22 cellular contexts compared by ENCODE assay signal in the genomic region with DNA sequence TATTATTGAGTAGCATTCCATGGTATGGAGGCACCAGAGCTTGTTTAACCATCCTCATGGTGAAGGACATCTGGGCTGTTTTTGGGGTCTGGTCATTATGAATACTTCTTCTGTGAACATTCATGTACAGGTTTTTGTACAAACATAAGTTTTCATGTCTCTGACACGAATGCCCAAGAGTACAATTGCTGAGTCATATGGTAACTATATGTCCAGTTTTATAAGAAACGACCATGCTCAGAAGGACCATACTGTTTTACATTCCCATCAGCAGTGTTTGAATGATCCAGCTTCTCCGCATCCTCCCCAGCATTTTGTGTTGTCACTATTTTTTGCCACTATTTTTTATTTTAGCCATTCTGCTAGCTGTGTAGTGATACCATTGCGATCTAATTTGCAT.
DNase-seq lines count a peak whose midpoint lies in the region; ATAC-seq, FAIRE-seq and TF ChIP-seq lines count a peak whose summit lies in the region.
"Had no signal": no experiment of that assay in that cellular context is flagged by ENCODE, and none has a peak within 500 bp of the region (broad histone marks: within the 10 kb centered on the region; RNA-seq: fewer than 3 reads in every experiment).

No MANE protein-coding gene starts in this region.

- POLR2A ChIA-PET in A549 (lab: Yijun Ruan, JAX): no interaction called here
- POLR2A ChIA-PET in K562 (lab: Yijun Ruan, JAX): no interaction called here
- POLR2A ChIA-PET in Caco-2 (lab: Charles Lee): no interaction called here

- no peaks in the 10 kb centered on the region for H3K36me3 Mint-ChIP-seq in Caco-2 (ENCODE audit: insufficient read depth, unreplicated experiment)

- H3K27ac ChIP-seq in A549: no peak overlapping the region
- H3K27ac ChIP-seq in K562 (ENCODE audit: extremely low read depth, low read depth, low read length): no peak overlapping the region
- H3K27ac ChIP-seq: BLaER1 treated with 17β-estradiol and CSF1 and Interleukin-3, amounts not matched to agents 10 nM and 100 nM; C4-2B had no signal

- H3K9me3 Mint-ChIP-seq in Caco-2 (ENCODE audit: unreplicated experiment): peaks cover 9% of the 10 kb centered on the region

- DNase-seq in A549 (ENCODE audit: low read depth in 1 of 2, low spot score in 1 of 2): no peak
- DNase-seq in GM12891 (ENCODE audit: insufficient read length, low spot score): no peak
- no peak for DNase-seq in K562 (ENCODE audit: extremely low read depth in 1 of 4, low spot score in 3 of 4)
- DNase-seq in NCI-H446 (lab: John Stamatoyannopoulos, UW): no peak
- no peak for DNase-seq in Caco-2
- no peak for DNase-seq in NCI-H187 (lab: John Stamatoyannopoulos, UW)
- DNase-seq: 8988T; AML-193; CD4-positive, alpha-beta T cell; CD8-positive, alpha-beta T cell; DMS 273 treated with DMSO at 0.1 percent for 48 hours; DMS153; DMS53; DMS79; DND-41; EL; GDM1 had no signal

- H3K27me3 Mint-ChIP-seq in Caco-2 (ENCODE audit: insufficient read depth, unreplicated experiment): peaks cover 6% of the 10 kb centered on the region
- H3K27me3 Mint-ChIP-seq: B cell; CD4-positive, alpha-beta T cell had no signal

- H3K4me1 ChIP-seq in A549 (peaks cover 17% of the 10 kb centered on the region), K562 (replicated peaks in 1 of 2; ENCODE audit: control insufficient read depth in 2 of 2, insufficient read depth in 2 of 2, low read length in 2 of 2) (no peaks in the 10 kb centered on the region), Caco-2 (no peaks in the 10 kb centered on the region; the same call in 1 of the 2 replicates)

- intact Hi-C loops in K562 (cut with micrococcal nuclease) (no loop called here), Caco-2 (cut with micrococcal nuclease; ENCODE audit: unreplicated experiment) (no loop called here)

- no peak overlapping the region for H3K9ac ChIP-seq in K562 (ENCODE audit: insufficient read depth in 1 of 2, low read depth in 2 of 2, low read length in 2 of 2)
- H3K9ac ChIP-seq: BLaER1 treated with 17β-estradiol and CSF1 and Interleukin-3, amounts not matched to agents 10 nM and 100 nM had no signal

- H3K9me3 ChIP-seq in A549: peaks cover 9% of the 10 kb centered on the region; the same call in 1 of the 3 replicates
- H3K9me3 ChIP-seq in K562 (replicated peaks; ENCODE audit: control insufficient read depth, insufficient read depth, low read depth, low read length): no peaks in the 10 kb centered on the region
- no peaks in the 10 kb centered on the region for H3K9me3 ChIP-seq in Caco-2

- no peaks in the 10 kb centered on the region for H3K79me2 ChIP-seq in K562 (ENCODE audit: control insufficient read depth, insufficient read depth, low read length)

- H3K4me2 ChIP-seq in A549: no peak overlapping the region
- no peak overlapping the region for H3K4me2 ChIP-seq in K562 (ENCODE audit: insufficient read depth, low read length)
- H3K4me2 ChIP-seq: BLaER1 treated with 17β-estradiol and CSF1 and Interleukin-3, amounts not matched to agents 10 nM and 100 nM had no signal

- no peak overlapping the region for H3K4me3 ChIP-seq in A549
- H3K4me3 ChIP-seq in K562: no peak overlapping the region
- H3K4me3 ChIP-seq in Caco-2 (ENCODE audit: low read depth, low read length): no peak overlapping the region
- H3K4me3 ChIP-seq: BLaER1 treated with 17β-estradiol and CSF1 and Interleukin-3, amounts not matched to agents 10 nM and 100 nM; GM12878 had no signal

- H3K36me3 ChIP-seq in K562 (ENCODE audit: control insufficient read depth, insufficient read depth, low read length) (no peaks in the 10 kb centered on the region), Caco-2 (ENCODE audit: control insufficient read depth, insufficient read depth, low read length) (no peaks in the 10 kb centered on the region)

- TF ChIP-seq EP300 in A549 (IDR thresholded peaks at IDR 0.05): no peak
- TF ChIP-seq EP300 in K562 (IDR thresholded peaks at IDR 0.05; ENCODE audit: low read length): no peak

- TF ChIP-seq CTCF in A549 (IDR thresholded peaks at IDR 0.05) (no peak), K562 (IDR thresholded peaks at IDR 0.05 in 2 of 3, conservative IDR thresholded peaks at IDR 0.05 in 1 of 3; ENCODE audit: insufficient read depth in 2 of 3, low read depth in 1 of 3, low read length in 3 of 3) (no peak), Caco-2 (IDR thresholded peaks at IDR 0.05; ENCODE audit: insufficient read depth in 1 of 2, low read depth in 1 of 2, low read length in 1 of 2, severe bottlenecking in 1 of 2, unreplicated experiment in 1 of 2) (no peak)

- in situ Hi-C loops in K562 (cut with MboI): no loop called here

- H3K27ac Mint-ChIP-seq in Caco-2 (ENCODE audit: unreplicated experiment): no peak overlapping the region
- H3K27ac Mint-ChIP-seq: B cell; CD4-positive, alpha-beta T cell; CD8-positive, alpha-beta T cell had no signal

- BruUV-seq in K562 (replicated peaks; lab: Mats Ljungman, UMichigan): no TSS peak
- no TSS peak for BruUV-seq in Caco-2 (replicated peaks; lab: Mats Ljungman, UMichigan)

- H4K20me1 ChIP-seq in K562 (replicated peaks; ENCODE audit: control insufficient read depth, insufficient read depth, low read length): no peaks in the 10 kb centered on the region
- H4K20me1 ChIP-seq: BLaER1 treated with 17β-estradiol and CSF1 and Interleukin-3, amounts not matched to agents 10 nM and 100 nM had no signal

- no peak overlapping the region for H3K4me3 Mint-ChIP-seq in Caco-2 (ENCODE audit: unreplicated experiment)
- H3K4me3 Mint-ChIP-seq: B cell; CD4-positive, alpha-beta T cell; CD8-positive, alpha-beta T cell had no signal

- no peaks in the 10 kb centered on the region for H3K9me1 ChIP-seq in K562 (ENCODE audit: control insufficient read depth, insufficient read depth, low read length)

- FAIRE-seq in A549 (lab: Jason Lieb, UNC) (no peak), GM12891 (lab: Jason Lieb, UNC) (peak; percentile 43), K562 (lab: Jason Lieb, UNC) (peak; percentile 15)
- FAIRE-seq: A204.1, GM12878 had no signal

- no peak for TF ChIP-seq RAD21 in A549 (conservative IDR thresholded peaks at IDR 0.05 in 1 of 2, IDR thresholded peaks at IDR 0.05 in 1 of 2)
- no peak for TF ChIP-seq RAD21 in K562 (CRISPR knock-in tag; conservative IDR thresholded peaks at IDR 0.05 in 1 of 2, IDR thresholded peaks at IDR 0.05 in 1 of 2)

- CTCF ChIA-PET in A549 (lab: Yijun Ruan, JAX) (no interaction called here), K562 (lab: Yijun Ruan, JAX; ENCODE audit: low intra/inter-chr PET ratio) (no interaction called here), Caco-2 (lab: Charles Lee) (no interaction called here)

- ATAC-seq in A549 (no peak), K562 (no peak)
- ATAC-seq: CD8-positive, alpha-beta T cell; GM12878 had no signal

- no peak overlapping the region for H2AFZ ChIP-seq in K562 (ENCODE audit: low read depth, low read length)

- no peaks in the 10 kb centered on the region for H3K4me1 Mint-ChIP-seq in Caco-2 (ENCODE audit: low read depth, unreplicated experiment)

- no peak for TF ChIP-seq POLR2A in A549 (IDR thresholded peaks at IDR 0.05; ENCODE audit: low read length)
- TF ChIP-seq POLR2A in GM12891 (IDR thresholded peaks at IDR 0.05; ENCODE audit: low read depth, low read length): no peak
- no peak for TF ChIP-seq POLR2A in K562 (conservative IDR thresholded peaks at IDR 0.05)

- H3K27me3 ChIP-seq in K562 (ENCODE audit: control insufficient read depth in 2 of 2, insufficient read depth in 2 of 2, low read length in 2 of 2) (no peaks in the 10 kb centered on the region), Caco-2 (replicated peaks; ENCODE audit: control insufficient read depth, insufficient read depth, low read length) (no peaks in the 10 kb centered on the region)
- H3K27me3 ChIP-seq: BLaER1 treated with 17β-estradiol and CSF1 and Interleukin-3, amounts not matched to agents 10 nM and 100 nM had no signal

- 67% methylated on average over 4 of the region's 4 CpGs for WGBS in A549 (ENCODE audit: missing lambda C conversion rate)
- WGBS in K562 (ENCODE audit: insufficient coverage, low coverage, missing lambda C conversion rate): 16% methylated on average over 4 of the region's 4 CpGs

TF ChIP-seq in A549, 52 proteins besides CTCF, POLR2A, EP300 and RAD21 (continues in another document):
- TF ChIP-seq MYC (IDR thresholded peaks at IDR 0.05; ENCODE audit: borderline replicate concordance, low read length): no peak
- TF ChIP-seq, protein P1, sequence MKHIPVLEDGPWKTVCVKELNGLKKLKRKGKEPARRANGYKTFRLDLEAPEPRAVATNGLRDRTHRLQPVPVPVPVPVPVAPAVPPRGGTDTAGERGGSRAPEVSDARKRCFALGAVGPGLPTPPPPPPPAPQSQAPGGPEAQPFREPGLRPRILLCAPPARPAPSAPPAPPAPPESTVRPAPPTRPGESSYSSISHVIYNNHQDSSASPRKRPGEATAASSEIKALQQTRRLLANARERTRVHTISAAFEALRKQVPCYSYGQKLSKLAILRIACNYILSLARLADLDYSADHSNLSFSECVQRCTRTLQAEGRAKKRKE (CRISPR knock-in tag; IDR thresholded peaks at IDR 0.05; ENCODE audit: low read depth): no peak
- TF ChIP-seq MAFK (IDR thresholded peaks at IDR 0.05; ENCODE audit: partially characterized antibody): peak; percentile 14
- TF ChIP-seq KDM5A (IDR thresholded peaks at IDR 0.05): no peak

TF ChIP-seq in GM12891, 5 proteins besides CTCF, POLR2A, EP300 and RAD21:
- no peak for TF ChIP-seq POLR2AphosphoS5 (IDR thresholded peaks at IDR 0.05; ENCODE audit: low read depth, low read length)

TF ChIP-seq in K562, 482 proteins besides CTCF, POLR2A, EP300 and RAD21 (continues in another document):
- TF ChIP-seq ZNF57 (CRISPR knock-in tag; IDR thresholded peaks at IDR 0.05) (no peak), C11orf30 (IDR thresholded peaks at IDR 0.05; ENCODE audit: low read depth) (peak; percentile 60), MTA3 (IDR thresholded peaks at IDR 0.05; ENCODE audit: borderline replicate concordance) (no peak), ZZZ3 (IDR thresholded peaks at IDR 0.05) (no peak), CEBPG (CRISPR knock-in tag; IDR thresholded peaks at IDR 0.05) (no peak), CEBPG (tag; conservative IDR thresholded peaks at IDR 0.05 in 1 of 2, IDR thresholded peaks at IDR 0.05 in 1 of 2) (no peak), NFRKB (IDR thresholded peaks at IDR 0.05; ENCODE audit: low read depth) (no peak), RHOXF2B (CRISPR knock-in tag; conservative IDR thresholded peaks at IDR 0.05) (no peak), MAFK (IDR thresholded peaks at IDR 0.05; ENCODE audit: low read length) (peak; percentile 45; the same call in 1 of the 2 replicates), CHD1 (IDR thresholded peaks at IDR 0.05; ENCODE audit: low read length) (no peak)
- TF ChIP-seq, protein P2, sequence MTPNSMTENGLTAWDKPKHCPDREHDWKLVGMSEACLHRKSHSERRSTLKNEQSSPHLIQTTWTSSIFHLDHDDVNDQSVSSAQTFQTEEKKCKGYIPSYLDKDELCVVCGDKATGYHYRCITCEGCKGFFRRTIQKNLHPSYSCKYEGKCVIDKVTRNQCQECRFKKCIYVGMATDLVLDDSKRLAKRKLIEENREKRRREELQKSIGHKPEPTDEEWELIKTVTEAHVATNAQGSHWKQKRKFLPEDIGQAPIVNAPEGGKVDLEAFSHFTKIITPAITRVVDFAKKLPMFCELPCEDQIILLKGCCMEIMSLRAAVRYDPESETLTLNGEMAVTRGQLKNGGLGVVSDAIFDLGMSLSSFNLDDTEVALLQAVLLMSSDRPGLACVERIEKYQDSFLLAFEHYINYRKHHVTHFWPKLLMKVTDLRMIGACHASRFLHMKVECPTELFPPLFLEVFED (CRISPR knock-in tag; conservative IDR thresholded peaks at IDR 0.05): no peak
